Comparison of ENCODE assay signal across 10 cellular contexts in the genomic region with DNA sequence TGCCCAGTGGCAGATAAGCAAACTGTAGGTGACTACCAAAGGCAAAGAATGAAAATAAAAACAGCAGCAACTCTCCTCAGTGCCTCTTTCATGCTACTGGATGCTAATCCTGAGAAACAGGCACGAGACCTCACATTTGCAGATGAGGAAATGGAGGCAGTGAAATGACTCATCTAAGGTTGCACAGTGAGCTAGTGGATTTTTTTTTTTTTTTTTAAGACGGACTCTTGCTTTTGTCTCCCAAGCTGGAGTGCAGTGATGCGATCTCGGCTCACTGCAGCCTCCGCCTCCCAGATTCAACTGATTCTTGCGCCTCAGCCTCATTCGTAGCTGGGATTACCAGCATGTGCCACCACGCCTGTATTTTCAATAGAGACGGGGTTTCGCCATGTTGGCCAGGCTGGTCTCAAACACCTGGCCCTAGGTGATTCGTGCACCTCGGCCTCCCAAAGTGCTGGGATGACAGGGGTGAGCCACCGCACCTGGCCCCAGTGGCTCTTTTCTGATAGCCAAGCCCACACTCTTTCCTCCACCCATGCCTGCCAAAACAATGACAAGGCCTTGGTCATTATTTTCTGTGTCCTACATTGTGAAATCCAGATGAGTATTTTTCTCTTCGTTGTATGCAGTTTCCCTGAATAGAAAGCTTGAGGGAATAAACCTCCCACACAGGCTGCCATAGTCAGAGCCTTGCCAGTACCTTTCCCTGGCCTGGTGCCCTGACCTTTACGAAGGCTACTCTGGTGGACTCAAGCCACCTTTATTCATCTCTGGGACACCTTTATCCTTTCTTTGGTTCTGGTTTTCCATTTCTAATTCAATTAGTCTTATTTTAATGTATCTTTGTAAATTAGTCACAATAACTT. TPM values are rescaled to one million over a fixed set of nuclear protein-coding genes. Genes with fewer than 3 reads are reported as not detected.
DNase-seq lines count a peak whose midpoint lies in the region; ATAC-seq, FAIRE-seq and TF ChIP-seq lines count a peak whose summit lies in the region.
"Had no signal": no experiment of that assay in that cellular context is flagged by ENCODE, and none has a peak within 500 bp of the region (broad histone marks: within the 10 kb centered on the region; RNA-seq: fewer than 3 reads in every experiment).

No MANE protein-coding gene starts in this region.

- H3K27me3 ChIP-seq in HepG2 (ENCODE audit: control insufficient read depth in 1 of 2, insufficient read depth in 2 of 2, low read length in 2 of 2) (no peaks in the 10 kb centered on the region), lower lobe of right lung (ENCODE audit: low read depth) (no peaks in the 10 kb centered on the region)
- H3K27me3 ChIP-seq: body of pancreas had no signal

- TF ChIP-seq RAD21 in HepG2 (CRISPR knock-in tag; IDR thresholded peaks at IDR 0.05) = no peak

- POLR2A ChIA-PET in activated CD8-positive, alpha-beta T cell treated with anti-CD3 and anti-CD28 coated beads for 36 hours (lab: Charles Lee) = interaction anchor here (0.6 to 2.2 kb wide), 4 partner anchors 9 to 952 kb away, joined by 3 to 19 read pairs (median 6); a partner anchor contains a TSS
- POLR2A ChIA-PET in HepG2 (lab: Yijun Ruan, JAX) = no interaction called here

- peak; percentile 72 for ATAC-seq in GM19023 (IDR thresholded peaks at IDR 0.05; ENCODE audit: unreplicated experiment)
- ATAC-seq in HG02973 (IDR thresholded peaks at IDR 0.05; ENCODE audit: unreplicated experiment) = peak; percentile 77
- peak; percentile 47 for ATAC-seq in activated CD8-positive, alpha-beta T cell treated with anti-CD3 and anti-CD28 coated beads for 36 hours
- ATAC-seq in HepG2 = no peak
- no peak for ATAC-seq in lower lobe of right lung
- ATAC-seq: body of pancreas had no signal

- H3K9ac ChIP-seq in HepG2 (ENCODE audit: insufficient read depth, low read depth, low read length) = no peak overlapping the region

- no peaks in the 10 kb centered on the region for H4K20me1 ChIP-seq in HepG2 (ENCODE audit: insufficient read depth, low read length)

- CTCF ChIA-PET in activated CD8-positive, alpha-beta T cell treated with anti-CD3 and anti-CD28 coated beads for 36 hours (lab: Charles Lee) = interaction anchor here (0.9 kb wide), 1 partner anchor 19 kb away, joined by 3 read pairs; a partner anchor contains a TSS
- CTCF ChIA-PET in HepG2 (lab: Yijun Ruan, JAX; ENCODE audit: low intra/inter-chr PET ratio, low total read pairs) = no interaction called here

- no peaks in the 10 kb centered on the region for H3K27me3 Mint-ChIP-seq in CD14-positive monocyte (ENCODE audit: low read depth in 3 of 3)
- no peaks in the 10 kb centered on the region for H3K27me3 Mint-ChIP-seq in activated CD8-positive, alpha-beta T cell treated with anti-CD3 and anti-CD28 coated beads for 36 hours

- no peak overlapping the region for H2AFZ ChIP-seq in HepG2 (ENCODE audit: low read length)

- peaks cover 53% of the 10 kb centered on the region for H3K4me1 Mint-ChIP-seq in CD14-positive monocyte
- peaks cover 72% of the 10 kb centered on the region for H3K4me1 Mint-ChIP-seq in activated CD8-positive, alpha-beta T cell treated with anti-CD3 and anti-CD28 coated beads for 36 hours (ENCODE audit: low read depth)

- TF ChIP-seq POLR2A in HepG2 (IDR thresholded peaks at IDR 0.05; ENCODE audit: insufficient read depth in 1 of 2, low read depth in 2 of 2, low read length in 2 of 2) = no peak
- TF ChIP-seq POLR2A in lower leg skin (IDR thresholded peaks at IDR 0.05) = no peak

- 40% methylated on average over 14 of the region's 15 CpGs for WGBS in HepG2 (ENCODE audit: low lambda C conversion rate)
- WGBS in lower leg skin, 2 donors = 86% methylated on average over 15 of the region's 15 CpGs

- H3K36me3 ChIP-seq in HepG2 (replicated peaks in 1 of 2; ENCODE audit: control insufficient read depth in 1 of 2, insufficient read depth in 2 of 2, low read length in 2 of 2) (no peaks in the 10 kb centered on the region), lower lobe of right lung (peaks cover 5% of the 10 kb centered on the region)

- TF ChIP-seq EP300 in HepG2 (IDR thresholded peaks at IDR 0.05; ENCODE audit: low read depth in 2 of 2, low read length in 2 of 2) (no peak), HepG2 (CRISPR knock-in tag; IDR thresholded peaks at IDR 0.05; ENCODE audit: borderline replicate concordance) (no peak)

- no peaks in the 10 kb centered on the region for H3K9me3 ChIP-seq in HepG2 (ENCODE audit: low read length)
- no peaks in the 10 kb centered on the region for H3K9me3 ChIP-seq in lower lobe of right lung
- H3K9me3 ChIP-seq: body of pancreas, mucosa of descending colon had no signal

- FAIRE-seq in HepG2 (lab: Jason Lieb, UNC) = no peak

- H3K4me2 ChIP-seq in HepG2 (ENCODE audit: low read depth, low read length) = no peak overlapping the region

- H3K79me2 ChIP-seq in HepG2 (ENCODE audit: insufficient read depth, low read length) = no peaks in the 10 kb centered on the region

- peak overlapping the region; percentile 86 to 97 (median 93) for H3K27ac Mint-ChIP-seq in CD14-positive monocyte
- peak overlapping the region; percentile 70 for H3K27ac Mint-ChIP-seq in activated CD8-positive, alpha-beta T cell treated with anti-CD3 and anti-CD28 coated beads for 36 hours

- no peak overlapping the region for H3K4me3 Mint-ChIP-seq in CD14-positive monocyte
- peak overlapping the region; percentile 12 for H3K4me3 Mint-ChIP-seq in activated CD8-positive, alpha-beta T cell treated with anti-CD3 and anti-CD28 coated beads for 36 hours

- H3K4me3 ChIP-seq in HepG2 (replicated peaks in 1 of 3; ENCODE audit: insufficient read depth in 1 of 3, low read depth in 2 of 3, low read length in 3 of 3) (no peak overlapping the region), lower leg skin (ENCODE audit: low read depth, poor library complexity, severe bottlenecking) (no peak overlapping the region), lower lobe of right lung (no peak overlapping the region)
- H3K4me3 ChIP-seq: body of pancreas, mucosa of descending colon had no signal

- intact Hi-C loops in CD14-positive monocyte (cut with micrococcal nuclease) = loop anchor here in 1 of 2 donors (2.0 to 5.0 kb wide), 2 partner anchors 20 to 74 kb away; a partner anchor contains a TSS
- intact Hi-C loops in activated CD8-positive, alpha-beta T cell treated with anti-CD3 and anti-CD28 coated beads for 36 hours (cut with micrococcal nuclease) = no loop called here
- intact Hi-C loops in HepG2 (cut with micrococcal nuclease; ENCODE audit: unreplicated experiment) = no loop called here
- intact Hi-C loops in lower leg skin (cut with DNase I; ENCODE audit: low total_unique reads) = no loop called here
- intact Hi-C loops in lower lobe of right lung (cut with DNase I) = no loop called here

- no peaks in the 10 kb centered on the region for H3K4me1 ChIP-seq in HepG2 (ENCODE audit: insufficient read depth, low read length)
- peaks cover 15% of the 10 kb centered on the region for H3K4me1 ChIP-seq in lower lobe of right lung
- H3K4me1 ChIP-seq: body of pancreas had no signal

- BruUV-seq in HepG2 (replicated peaks; lab: Mats Ljungman, UMichigan) = no TSS peak

- H3K27ac ChIP-seq in HepG2 (ENCODE audit: extremely low read length, insufficient read depth, low read length) (no peak overlapping the region), lower lobe of right lung (no peak overlapping the region)
- H3K27ac ChIP-seq: body of pancreas had no signal

- TF ChIP-seq CTCF in CD14-positive monocyte (IDR thresholded peaks at IDR 0.05) (no peak), HepG2 (CRISPR knock-in tag; IDR thresholded peaks at IDR 0.05) (no peak), lower leg skin (IDR thresholded peaks at IDR 0.05) (no peak), lower lobe of right lung (IDR thresholded peaks at IDR 0.05) (no peak)
- TF ChIP-seq CTCF in activated CD8-positive, alpha-beta T cell treated with anti-CD3 and anti-CD28 coated beads for 36 hours (IDR thresholded peaks at IDR 0.05) = no peak

- in situ Hi-C loops in HepG2 (cut with HindIII; ENCODE audit: extremely low pct_ligation_motif_present, low pct_unique_long_range_greater_than_20kb) = no loop called here

- DNase-seq in CD14-positive monocyte (ENCODE audit: low spot score) = peak; percentile 70
- peak; percentile 40 for DNase-seq in activated CD8-positive, alpha-beta T cell treated with anti-CD3 and anti-CD28 coated beads for 36 hours
- DNase-seq in HepG2 (ENCODE audit: low spot score) = no peak
- no peak for DNase-seq in lower leg skin (ENCODE audit: low spot score in 2 of 2)
- DNase-seq in NCI-H2029 (lab: John Stamatoyannopoulos, UW) = no peak
- no peak for DNase-seq in lower lobe of right lung
- DNase-seq: body of pancreas, mucosa of descending colon had no signal

- peaks cover 61 to 70% of the 10 kb centered on the region in 2 donors for H3K36me3 Mint-ChIP-seq in CD14-positive monocyte
- peaks cover 67% of the 10 kb centered on the region for H3K36me3 Mint-ChIP-seq in activated CD8-positive, alpha-beta T cell treated with anti-CD3 and anti-CD28 coated beads for 36 hours (ENCODE audit: low read depth)

- no peaks in the 10 kb centered on the region for H3K9me3 Mint-ChIP-seq in CD14-positive monocyte
- H3K9me3 Mint-ChIP-seq in activated CD8-positive, alpha-beta T cell treated with anti-CD3 and anti-CD28 coated beads for 36 hours = peaks cover 1% of the 10 kb centered on the region

RNA-seq across cellular contexts. Expression of a gene that starts 19.3 kb away (rescaled TPM):
- polyA plus RNA-seq in CD14-positive monocyte (100 to 1,000 TPM in 1 of 2 donors, 10 to 100 TPM in 1; 57.5 to 115 TPM), HepG2 (2011; rRNA removed) (not detected in 2 replicates)
- total RNA-seq in activated CD8-positive, alpha-beta T cell treated with anti-CD3 and anti-CD28 coated beads for 36 hours = 100 to 1,000 TPM; 180 to 181 TPM
- total RNA-seq in HepG2 (2016; rRNA removed; fragmentation: Illumina TruSeq; extraction: Trizol) (not detected in 2 replicates), lower leg skin (1 to 10 TPM; 3.1 to 3.9 (median 3.3) TPM), lower lobe of right lung (108 TPM)
- total RNA-seq in HepG2 (2016; cell fraction: cytosol; rRNA removed; fragmentation: Illumina TruSeq; extraction: Trizol; ENCODE audit: low read depth) = not detected in 2 replicates
- not detected in 2 replicates for total RNA-seq in HepG2 (2016; cell fraction: insoluble cytoplasmic fraction; rRNA removed; fragmentation: Illumina TruSeq; extraction: Trizol)
- total RNA-seq in HepG2 (2016; cell fraction: membrane; rRNA removed; fragmentation: Illumina TruSeq; extraction: Trizol) = not detected in 2 replicates
- not detected in 2 replicates for total RNA-seq in HepG2 (2016; cell fraction: nucleus; rRNA removed; fragmentation: Illumina TruSeq; extraction: Trizol)
- 0.01 and 0.03 TPM in 2 replicates for polyA plus RNA-seq in HepG2 (2011; cell fraction: cytosol; rRNA removed)
- 0.03 TPM in 1 of 2 replicates, not detected in the other for polyA plus RNA-seq in HepG2 (2011; cell fraction: nucleus; rRNA removed)
- not detected in 2 replicates for polyA plus RNA-seq in HepG2 (2012)
- polyA plus RNA-seq in HepG2 (2016; cell fraction: cytosol; fragmentation: Illumina TruSeq; extraction: Trizol; ENCODE audit: low read depth) = not detected in 2 replicates
- polyA plus RNA-seq in HepG2 (2016; cell fraction: insoluble cytoplasmic fraction; fragmentation: Illumina TruSeq; extraction: Trizol; ENCODE audit: low read depth) = not detected in 2 replicates
- polyA plus RNA-seq in HepG2 (2016; cell fraction: membrane; fragmentation: Illumina TruSeq; extraction: Trizol; ENCODE audit: low read depth) = not detected in 2 replicates
- not detected in 2 replicates for polyA plus RNA-seq in HepG2 (2016; cell fraction: nucleus; fragmentation: Illumina TruSeq; extraction: Trizol; ENCODE audit: insufficient read depth, low read depth)
- polyA minus RNA-seq in HepG2 (2011; rRNA and poly(A)+ RNA removed; ENCODE audit: low replicate concordance) = 0.62 and 0.89 TPM in 2 replicates
- not detected in 2 replicates for polyA minus RNA-seq in HepG2 (2011; cell fraction: cytosol; rRNA and poly(A)+ RNA removed)
- polyA minus RNA-seq in HepG2 (2011; cell fraction: nucleus; rRNA and poly(A)+ RNA removed) = not detected in 2 replicates

Comparison
In these comparisons a context has a peak if more than half of its experiments do, and no peak if none do; other contexts are left out.
1. DNase-seq: peak in CD14-positive monocyte (single experiment) and activated CD8-positive, alpha-beta T cell treated with anti-CD3 and anti-CD28 coated beads for 36 hours (single experiment); none in HepG2 (single experiment), lower leg skin (0 of 2), NCI-H2029 (single experiment) and lower lobe of right lung (single experiment).
2. ATAC-seq: peak in GM19023 (single experiment), HG02973 (single experiment) and activated CD8-positive, alpha-beta T cell treated with anti-CD3 and anti-CD28 coated beads for 36 hours (single experiment); none in HepG2 (single experiment) and lower lobe of right lung (0 of 2).
3. RNA of a gene that starts 19.3 kb away (total RNA-seq): 180 to 181 TPM in activated CD8-positive, alpha-beta T cell treated with anti-CD3 and anti-CD28 coated beads for 36 hours and 108 TPM in lower lobe of right lung (single experiment); 3.1 to 3.9 TPM in lower leg skin and not detected in HepG2; every median in the first group is over 10 times any median in the second.